9 cellular contexts compared by ENCODE assay signal in genomic region chr6:126352514-126352913, GRCh38.
"Had no signal": no experiment of that assay in that cellular context is flagged by ENCODE, and none has a peak within 500 bp of the region (broad histone marks: within the 10 kb centered on the region; RNA-seq: fewer than 3 reads in every experiment).

No MANE protein-coding gene starts in this region.

- ATAC-seq: HCT116 had no signal

- H2AFZ ChIP-seq: GM23248 had no signal

- H3K9me3 ChIP-seq: HAP-1 had no signal

- H3K4me3 ChIP-seq: GM23248, HAP-1 had no signal

- H3K4me1 ChIP-seq: HAP-1 had no signal

- H3K9ac ChIP-seq: GM23248 had no signal

- DNase-seq: GM23248, GOT3, H7, HFFc6, IMR-90, KBM-7 had no signal

- H3K27ac ChIP-seq: GM23248 had no signal

- FAIRE-seq: HTR-8/SVneo had no signal
